In genomic region chrX:64394059-64394873, GRCh38 we compare ENCODE assay signal across 8 cellular contexts. TPM values are rescaled to one million over a fixed set of nuclear protein-coding genes. Genes with fewer than 3 reads are reported as not detected.
A peak's percentile ranks its signal among the peaks of the same experiment; 100 is the strongest.
DNase-seq lines count a peak whose midpoint lies in the region; ATAC-seq and TF ChIP-seq lines count a peak whose summit lies in the region.

No MANE protein-coding gene starts in this region.

- peak; percentile 18 for DNase-seq in DMS53 (lab: John Stamatoyannopoulos, UW)
- DNase-seq in DMS53 treated with DMSO at 0.1 percent for 48 hours (lab: John Stamatoyannopoulos, UW; ENCODE audit: unreplicated experiment) = no peak
- DNase-seq in HL-60 (ENCODE audit: low read depth in 1 of 2, low spot score in 1 of 2) = no peak
- no peak for DNase-seq in osteocyte (ENCODE audit: extremely low spot score, unreplicated experiment)
- no peak for DNase-seq in SIG-M5 treated with dmso at 0.1 percent for 504 hours (lab: John Stamatoyannopoulos, UW; ENCODE audit: unreplicated experiment)
- no peak for DNase-seq in activated effector memory CD4-positive, alpha-beta T cell treated with Interleukin-2 at 50 U/mL for 16 hours

- peak overlapping the region; percentile 78 for H3K27ac Mint-ChIP-seq in dendritic cell treated with granulocyte-macrophage colony-stimulating factor and Interleukin-4, amounts not matched to agents 40 ng/mL and 50 ng/mL, for 4 days
- no peak overlapping the region for H3K27ac Mint-ChIP-seq in osteocyte (ENCODE audit: unreplicated experiment)

- H3K36me3 Mint-ChIP-seq in dendritic cell treated with granulocyte-macrophage colony-stimulating factor and Interleukin-4, amounts not matched to agents 40 ng/mL and 50 ng/mL, for 4 days (ENCODE audit: low read depth) = peaks cover 10% of the 10 kb centered on the region
- no peaks in the 10 kb centered on the region for H3K36me3 Mint-ChIP-seq in osteocyte (ENCODE audit: unreplicated experiment)

- H3K4me3 Mint-ChIP-seq in dendritic cell treated with granulocyte-macrophage colony-stimulating factor and Interleukin-4, amounts not matched to agents 40 ng/mL and 50 ng/mL, for 4 days = peak overlapping the region; percentile 87
- peak overlapping the region; percentile 80 for H3K4me3 Mint-ChIP-seq in osteocyte (ENCODE audit: unreplicated experiment)

- H3K27ac ChIP-seq in HL-60 (replicated peaks) = peak overlapping the region; percentile 62; the same call in 1 of the 2 replicates

- intact Hi-C loops in dendritic cell treated with granulocyte-macrophage colony-stimulating factor and Interleukin-4, amounts not matched to agents 40 ng/mL and 50 ng/mL, for 4 days (cut with micrococcal nuclease) = no loop called here

- no peak for TF ChIP-seq CTCF in HL-60 (IDR thresholded peaks at IDR 0.05; ENCODE audit: insufficient read depth, low read length)
- TF ChIP-seq CTCF in osteocyte (IDR thresholded peaks at IDR 0.05) = no peak

- H3K27me3 Mint-ChIP-seq in dendritic cell treated with granulocyte-macrophage colony-stimulating factor and Interleukin-4, amounts not matched to agents 40 ng/mL and 50 ng/mL, for 4 days = no peaks in the 10 kb centered on the region
- H3K27me3 Mint-ChIP-seq in osteocyte (ENCODE audit: unreplicated experiment) = no peaks in the 10 kb centered on the region

- no peak for ATAC-seq in HG03196 (IDR thresholded peaks at IDR 0.05; ENCODE audit: unreplicated experiment)

- H3K27me3 ChIP-seq in HL-60 (ENCODE audit: insufficient read depth, poor library complexity, severe bottlenecking) = no peaks in the 10 kb centered on the region

- peak overlapping the region; percentile 81 for H3K4me3 ChIP-seq in HL-60 (replicated peaks; ENCODE audit: insufficient read depth, low read length)

- H3K9me3 Mint-ChIP-seq in dendritic cell treated with granulocyte-macrophage colony-stimulating factor and Interleukin-4, amounts not matched to agents 40 ng/mL and 50 ng/mL, for 4 days = no peaks in the 10 kb centered on the region
- peaks cover 26% of the 10 kb centered on the region for H3K9me3 Mint-ChIP-seq in osteocyte (ENCODE audit: unreplicated experiment)

- peaks cover 17% of the 10 kb centered on the region for H3K4me1 Mint-ChIP-seq in dendritic cell treated with granulocyte-macrophage colony-stimulating factor and Interleukin-4, amounts not matched to agents 40 ng/mL and 50 ng/mL, for 4 days (ENCODE audit: low read depth)
- H3K4me1 Mint-ChIP-seq in osteocyte (ENCODE audit: unreplicated experiment) = peaks cover 6% of the 10 kb centered on the region

RNA-seq across cellular contexts. Expression of gene MTMR8, which starts 1.0 kb away (rescaled TPM):
- total RNA-seq in osteocyte = 1.4 and 1.5 TPM in 2 replicates
